9 cellular contexts compared by ENCODE assay signal in genomic region chr2:26504002-26504401, GRCh38. TPM values are rescaled to one million over a fixed set of nuclear protein-coding genes. Genes with fewer than 3 reads are reported as not detected.
DNase-seq lines count a peak whose midpoint lies in the region; TF ChIP-seq lines count a peak whose summit lies in the region.
"Had no signal": no experiment of that assay in that cellular context is flagged by ENCODE, and none has a peak within 500 bp of the region (broad histone marks: within the 10 kb centered on the region; RNA-seq: fewer than 3 reads in every experiment).

No MANE protein-coding gene starts in this region.

- H3K27ac Mint-ChIP-seq in dendritic cell treated with granulocyte-macrophage colony-stimulating factor and Interleukin-4, amounts not matched to agents 40 ng/mL and 50 ng/mL, for 4 days, result peak overlapping the region; percentile 57

- H3K9me3 ChIP-seq in parathyroid adenoma (ENCODE audit: control insufficient read depth, low read length) (no peaks in the 10 kb centered on the region), BE2C (no peaks in the 10 kb centered on the region)
- H3K9me3 ChIP-seq: adrenal gland had no signal

- no peaks in the 10 kb centered on the region for H3K27me3 ChIP-seq in parathyroid adenoma (ENCODE audit: control insufficient read depth, insufficient read depth, low read length)
- H3K27me3 ChIP-seq in BE2C, result no peaks in the 10 kb centered on the region
- H3K27me3 ChIP-seq: adrenal gland had no signal

- H3K4me1 Mint-ChIP-seq in dendritic cell treated with granulocyte-macrophage colony-stimulating factor and Interleukin-4, amounts not matched to agents 40 ng/mL and 50 ng/mL, for 4 days (ENCODE audit: low read depth), result peaks cover 15% of the 10 kb centered on the region

- TF ChIP-seq CTCF in parathyroid adenoma (IDR thresholded peaks at IDR 0.05) (no peak), BE2C (IDR thresholded peaks at IDR 0.05; ENCODE audit: low read depth, low read length) (no peak)

- no peak overlapping the region for H3K9ac ChIP-seq in parathyroid adenoma

- DNase-seq in G401 (ENCODE audit: low spot score) (peak; percentile 44), NCI-H146 (lab: John Stamatoyannopoulos, UW) (peak; percentile 43), AG08396 (ENCODE audit: low spot score) (no peak), BE2C (no peak)
- DNase-seq in stimulated activated CD4-positive, alpha-beta T cell treated with anti-CD3 and anti-CD28 coated beads, Interleukin-1b, Interleukin-23, amount 100 ng/mL, for 48 hours, result no peak

- H2AFZ ChIP-seq in parathyroid adenoma, result peak overlapping the region; percentile 97

- H3K27ac ChIP-seq in parathyroid adenoma, result no peak overlapping the region
- H3K27ac ChIP-seq: SK-N-MC had no signal

- peak overlapping the region; percentile 70 for H3K4me3 Mint-ChIP-seq in dendritic cell treated with granulocyte-macrophage colony-stimulating factor and Interleukin-4, amounts not matched to agents 40 ng/mL and 50 ng/mL, for 4 days

- H3K79me2 ChIP-seq in parathyroid adenoma, result no peaks in the 10 kb centered on the region

- H3K36me3 ChIP-seq in parathyroid adenoma (ENCODE audit: control insufficient read depth, insufficient read depth, low read length), result no peaks in the 10 kb centered on the region
- H3K36me3 ChIP-seq in BE2C, result no peaks in the 10 kb centered on the region
- H3K36me3 ChIP-seq: adrenal gland had no signal

- H3K4me1 ChIP-seq in parathyroid adenoma (no peaks in the 10 kb centered on the region), BE2C (no peaks in the 10 kb centered on the region)

- H3K36me3 Mint-ChIP-seq in dendritic cell treated with granulocyte-macrophage colony-stimulating factor and Interleukin-4, amounts not matched to agents 40 ng/mL and 50 ng/mL, for 4 days (ENCODE audit: low read depth), result no peaks in the 10 kb centered on the region

- no peaks in the 10 kb centered on the region for H3K9me3 Mint-ChIP-seq in dendritic cell treated with granulocyte-macrophage colony-stimulating factor and Interleukin-4, amounts not matched to agents 40 ng/mL and 50 ng/mL, for 4 days

- in situ Hi-C loops in G401 (cut with HindIII; ENCODE audit: low sequenced_read_pairs), result no loop called here

- H3K4me3 ChIP-seq in parathyroid adenoma (ENCODE audit: low read depth, low read length) (no peak overlapping the region), BE2C (ENCODE audit: low read depth, low read length) (no peak overlapping the region)
- H3K4me3 ChIP-seq: SK-N-MC had no signal

- H3K27me3 Mint-ChIP-seq in dendritic cell treated with granulocyte-macrophage colony-stimulating factor and Interleukin-4, amounts not matched to agents 40 ng/mL and 50 ng/mL, for 4 days, result peaks cover 12% of the 10 kb centered on the region

- intact Hi-C loops in dendritic cell treated with granulocyte-macrophage colony-stimulating factor and Interleukin-4, amounts not matched to agents 40 ng/mL and 50 ng/mL, for 4 days (cut with micrococcal nuclease), result loop anchor here (5.0 kb wide), 1 partner anchor 73 kb away; no protein-coding TSS in a partner anchor

- no peak overlapping the region for H3K4me2 ChIP-seq in parathyroid adenoma (ENCODE audit: low read length)

RNA-seq across cellular contexts. Expression of gene OTOF, which starts 26.1 kb away (rescaled TPM):
- 0.49 and 9.3 TPM in 2 replicates for total RNA-seq in G401 (2014; rRNA removed; shearing (Covaris generic))
- 0.94 TPM for polyA plus RNA-seq in BE2C (2012; ENCODE audit: insufficient read depth, insufficient read length, low read depth)

Comparison
In these comparisons a context has a peak if more than half of its experiments do, and no peak if none do; other contexts are left out.
1. DNase-seq: peak in G401 (single experiment) and NCI-H146 (single experiment); none in AG08396 (single experiment), BE2C (single experiment) and stimulated activated CD4-positive, alpha-beta T cell treated with anti-CD3 and anti-CD28 coated beads, Interleukin-1b, Interleukin-23, amount 100 ng/mL, for 48 hours (single experiment).